In the genomic region with DNA sequence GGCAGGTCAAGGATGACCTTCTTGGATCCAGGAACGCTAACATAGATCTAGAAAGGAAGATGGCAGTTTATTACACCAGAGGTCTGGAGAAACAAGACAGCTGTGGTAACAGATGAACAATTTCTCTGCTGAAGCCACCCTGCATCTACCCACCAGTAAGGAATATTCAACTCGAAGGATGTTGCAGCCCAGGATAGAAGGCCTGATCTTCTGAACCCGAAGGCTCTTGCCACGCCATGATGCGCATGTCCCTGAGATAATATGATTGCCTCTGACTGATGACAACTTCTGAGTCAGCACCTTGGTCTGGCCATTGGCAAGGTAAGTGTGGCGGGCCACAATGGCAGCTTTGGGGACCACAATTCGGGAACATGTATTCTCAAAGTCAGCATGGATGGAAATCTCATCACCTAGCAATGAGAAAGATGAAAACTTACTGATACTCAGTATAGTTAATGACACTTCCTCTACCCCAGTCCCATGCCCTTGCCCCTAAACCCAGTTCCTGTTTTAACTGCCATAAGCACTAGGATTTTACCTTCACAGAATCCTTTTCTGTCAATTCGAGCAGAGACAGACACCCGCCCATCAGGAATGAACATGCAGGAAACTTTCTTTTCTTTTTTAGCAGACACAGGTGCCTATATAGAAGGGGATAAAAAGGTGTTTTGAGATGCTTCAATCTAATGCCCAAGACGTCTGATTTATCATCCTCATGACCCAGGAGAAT, we compare ENCODE assay signal across 8 cellular contexts. TPM values are rescaled to one million over a fixed set of nuclear protein-coding genes. Genes with fewer than 3 reads are reported as not detected.
DNase-seq lines count a peak whose midpoint lies in the region; ATAC-seq and TF ChIP-seq lines count a peak whose summit lies in the region.

No MANE protein-coding gene starts in this region.

- no peak for DNase-seq in GM06990 (ENCODE audit: extremely low read depth, insufficient read length)
- no peak for DNase-seq in PC-9
- DNase-seq in MCF 10A (ENCODE audit: unreplicated experiment) = no peak
- DNase-seq in midbrain (lab: John Stamatoyannopoulos, UW) = no peak
- DNase-seq in HPDE6-E6E7 (ENCODE audit: extremely low spot score) = no peak

- ATAC-seq in HG03095 (IDR thresholded peaks at IDR 0.05; ENCODE audit: unreplicated experiment) = no peak
- no peak for ATAC-seq in HG02870 (IDR thresholded peaks at IDR 0.05; ENCODE audit: unreplicated experiment)

- peak overlapping the region; percentile 89 for H3K4me3 Mint-ChIP-seq in MCF 10A (ENCODE audit: unreplicated experiment)

- CTCF ChIA-PET in PC-9 (lab: Charles Lee) (interaction anchor here (0.6 kb wide), 1 partner anchor 10 kb away, joined by 3 read pairs; no protein-coding TSS in a partner anchor), MCF 10A (lab: Yijun Ruan, JAX) (interaction anchor here (0.7 to 24.2 kb wide), 6 partner anchors 16 to 114 kb away, joined by 3 to 773 read pairs (median 4); a partner anchor contains a TSS)

- POLR2A ChIA-PET in PC-9 (lab: Charles Lee; ENCODE audit: unreplicated experiment) (interaction anchor here (0.6 to 0.7 kb wide), 3 partner anchors 9 to 79 kb away, joined by 3 read pairs; no protein-coding TSS in a partner anchor), MCF 10A (lab: Yijun Ruan, JAX) (interaction anchor here (1.1 to 28.8 kb wide), 14 partner anchors 6 to 149 kb away, joined by 6 to 1309 read pairs (median 34); a partner anchor contains a TSS)

- H3K36me3 ChIP-seq in GM06990 (ENCODE audit: control insufficient read depth, insufficient read depth, low read length) = peaks cover 9% of the 10 kb centered on the region
- H3K36me3 ChIP-seq in PC-9 (ENCODE audit: low read depth) = peaks cover 36% of the 10 kb centered on the region
- H3K36me3 ChIP-seq in mucosa of stomach (ENCODE audit: control insufficient read depth, insufficient read depth, low read length) = peaks cover 20% of the 10 kb centered on the region

- H3K9me3 ChIP-seq in PC-9 (ENCODE audit: insufficient read depth, low read depth) (no peaks in the 10 kb centered on the region), mucosa of stomach (ENCODE audit: control insufficient read depth, low read length) (no peaks in the 10 kb centered on the region)

- H4K20me1 ChIP-seq in PC-9 (ENCODE audit: insufficient read depth) = peaks cover 41% of the 10 kb centered on the region

- H3K9me3 Mint-ChIP-seq in MCF 10A (ENCODE audit: unreplicated experiment) = no peaks in the 10 kb centered on the region

- peaks cover 40% of the 10 kb centered on the region for H3K79me2 ChIP-seq in PC-9 (ENCODE audit: low read depth)

- peak overlapping the region; percentile 68 for H3K4me3 ChIP-seq in GM06990 (replicated peaks; ENCODE audit: low read depth, low read length)
- peak overlapping the region; percentile 93 for H3K4me3 ChIP-seq in PC-9
- peak overlapping the region; percentile 49 for H3K4me3 ChIP-seq in mucosa of stomach (ENCODE audit: low read length)

- H3K27ac ChIP-seq in PC-9 = no peak overlapping the region

- no peaks in the 10 kb centered on the region for H3K27me3 Mint-ChIP-seq in MCF 10A (ENCODE audit: insufficient read depth, unreplicated experiment)

- H3K9me2 ChIP-seq in PC-9 (ENCODE audit: insufficient read depth) = no peaks in the 10 kb centered on the region

- H3K4me1 Mint-ChIP-seq in MCF 10A (ENCODE audit: insufficient read depth, unreplicated experiment) = peaks cover 41% of the 10 kb centered on the region

- intact Hi-C loops in PC-9 (cut with micrococcal nuclease; ENCODE audit: unreplicated experiment) = loop anchor here (2.0 kb wide), 1 partner anchor 32 kb away; no protein-coding TSS in a partner anchor
- intact Hi-C loops in MCF 10A (cut with micrococcal nuclease) = no loop called here

- no peak overlapping the region for H2AFZ ChIP-seq in PC-9

- no TSS peak for BruUV-seq in PC-9 (replicated peaks; lab: Mats Ljungman, UMichigan)
- BruUV-seq in MCF 10A (replicated peaks; lab: Mats Ljungman, UMichigan) = TSS peak; percentile 29

- peak overlapping the region; percentile 91 for H3K4me2 ChIP-seq in PC-9

- peaks cover 69% of the 10 kb centered on the region for H3K4me1 ChIP-seq in PC-9 (replicated peaks; ENCODE audit: insufficient read depth)
- peaks cover 43% of the 10 kb centered on the region for H3K4me1 ChIP-seq in mucosa of stomach (ENCODE audit: control insufficient read depth, insufficient read depth, low read length)

- peak overlapping the region; percentile 83 for H3K9ac ChIP-seq in mucosa of stomach (ENCODE audit: low read length)

- TF ChIP-seq CTCF in GM06990 (IDR thresholded peaks at IDR 0.05; ENCODE audit: insufficient read depth, low read length, poor library complexity, severe bottlenecking) (no peak), PC-9 (conservative IDR thresholded peaks at IDR 0.05) (no peak), MCF 10A (IDR thresholded peaks at IDR 0.05; ENCODE audit: unreplicated experiment) (no peak)

- H3K27me3 ChIP-seq in GM06990 (replicated peaks; ENCODE audit: control insufficient read depth, insufficient read depth, low read length) (no peaks in the 10 kb centered on the region), PC-9 (ENCODE audit: insufficient read depth, low read depth) (no peaks in the 10 kb centered on the region), mucosa of stomach (ENCODE audit: control insufficient read depth, insufficient read depth, low read length) (no peaks in the 10 kb centered on the region)

- peaks cover 74% of the 10 kb centered on the region for H3F3A ChIP-seq in PC-9 (ENCODE audit: insufficient read depth, low read depth)

- H3K27ac Mint-ChIP-seq in MCF 10A (ENCODE audit: low read depth, unreplicated experiment) = peak overlapping the region; percentile 95

- peaks cover 71% of the 10 kb centered on the region for H3K36me3 Mint-ChIP-seq in MCF 10A (ENCODE audit: insufficient read depth, unreplicated experiment)

RNA-seq across cellular contexts. Expression of a gene that starts 1.8 kb away (rescaled TPM):
- total RNA-seq in PC-9 (2021) = 95.7 and 131 TPM in 2 replicates
- 576 and 599 TPM in 2 replicates for total RNA-seq in MCF 10A (2022)

RNA-seq across cellular contexts. Expression of a gene that starts 27.0 kb away (rescaled TPM):
- total RNA-seq in PC-9 (2021) (not detected in 2 replicates), MCF 10A (2022) (not detected in 2 replicates)

RNA-seq across cellular contexts. Expression of a gene that starts 30.1 kb away (rescaled TPM):
- total RNA-seq in PC-9 (2021) (7.2 and 10.6 TPM in 2 replicates), MCF 10A (2022) (17.6 and 20.9 TPM in 2 replicates)

RNA-seq across cellular contexts. Expression of a gene that starts 30.2 kb away (rescaled TPM):
- total RNA-seq in PC-9 (2021) = 0.33 and 0.50 TPM in 2 replicates
- 2.6 and 3.1 TPM in 2 replicates for total RNA-seq in MCF 10A (2022)

RNA-seq across cellular contexts. Expression of a gene that starts 36.7 kb away (rescaled TPM):
- total RNA-seq in PC-9 (2021) = 0.48 and 0.50 TPM in 2 replicates
- total RNA-seq in MCF 10A (2022) = 40.1 and 42.1 TPM in 2 replicates
